ENCODE assay signal across 2 cellular contexts in the genomic region with DNA sequence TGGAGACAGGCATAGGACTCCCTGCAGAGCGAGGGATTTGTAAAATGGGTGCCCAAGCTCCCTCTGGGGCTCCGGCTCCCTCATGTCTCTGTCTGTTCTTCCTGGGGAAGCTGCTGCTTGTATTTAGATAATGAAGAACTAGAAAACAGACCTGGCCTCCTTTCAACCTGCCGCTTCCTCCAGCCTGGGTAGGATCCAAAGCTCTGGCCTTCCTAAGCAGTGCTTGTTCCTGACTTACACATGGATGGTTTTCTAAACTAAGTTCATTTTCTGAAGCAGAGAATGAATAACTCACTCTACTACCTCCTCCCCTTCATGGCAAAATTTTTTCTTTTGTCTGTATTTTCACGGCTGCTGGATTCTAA.
TF ChIP-seq lines count a peak whose summit lies in the region.

No MANE protein-coding gene starts in this region.

TF ChIP-seq in SK-N-SH, 30 proteins besides CTCF, POLR2A, EP300 and RAD21 (continued from another document):
- no peak for TF ChIP-seq CHD2 (IDR thresholded peaks at IDR 0.05; ENCODE audit: low read length, partially characterized antibody)
- no peak for TF ChIP-seq NFIC (IDR thresholded peaks at IDR 0.05; ENCODE audit: borderline replicate concordance)
- TF ChIP-seq, protein P1, sequence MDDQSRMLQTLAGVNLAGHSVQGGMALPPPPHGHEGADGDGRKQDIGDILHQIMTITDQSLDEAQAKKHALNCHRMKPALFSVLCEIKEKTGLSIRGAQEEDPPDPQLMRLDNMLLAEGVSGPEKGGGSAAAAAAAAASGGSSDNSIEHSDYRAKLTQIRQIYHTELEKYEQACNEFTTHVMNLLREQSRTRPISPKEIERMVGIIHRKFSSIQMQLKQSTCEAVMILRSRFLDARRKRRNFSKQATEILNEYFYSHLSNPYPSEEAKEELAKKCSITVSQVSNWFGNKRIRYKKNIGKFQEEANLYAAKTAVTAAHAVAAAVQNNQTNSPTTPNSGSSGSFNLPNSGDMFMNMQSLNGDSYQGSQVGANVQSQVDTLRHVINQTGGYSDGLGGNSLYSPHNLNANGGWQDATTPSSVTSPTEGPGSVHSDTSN (IDR thresholded peaks at IDR 0.05): no peak
- TF ChIP-seq, protein P2, sequence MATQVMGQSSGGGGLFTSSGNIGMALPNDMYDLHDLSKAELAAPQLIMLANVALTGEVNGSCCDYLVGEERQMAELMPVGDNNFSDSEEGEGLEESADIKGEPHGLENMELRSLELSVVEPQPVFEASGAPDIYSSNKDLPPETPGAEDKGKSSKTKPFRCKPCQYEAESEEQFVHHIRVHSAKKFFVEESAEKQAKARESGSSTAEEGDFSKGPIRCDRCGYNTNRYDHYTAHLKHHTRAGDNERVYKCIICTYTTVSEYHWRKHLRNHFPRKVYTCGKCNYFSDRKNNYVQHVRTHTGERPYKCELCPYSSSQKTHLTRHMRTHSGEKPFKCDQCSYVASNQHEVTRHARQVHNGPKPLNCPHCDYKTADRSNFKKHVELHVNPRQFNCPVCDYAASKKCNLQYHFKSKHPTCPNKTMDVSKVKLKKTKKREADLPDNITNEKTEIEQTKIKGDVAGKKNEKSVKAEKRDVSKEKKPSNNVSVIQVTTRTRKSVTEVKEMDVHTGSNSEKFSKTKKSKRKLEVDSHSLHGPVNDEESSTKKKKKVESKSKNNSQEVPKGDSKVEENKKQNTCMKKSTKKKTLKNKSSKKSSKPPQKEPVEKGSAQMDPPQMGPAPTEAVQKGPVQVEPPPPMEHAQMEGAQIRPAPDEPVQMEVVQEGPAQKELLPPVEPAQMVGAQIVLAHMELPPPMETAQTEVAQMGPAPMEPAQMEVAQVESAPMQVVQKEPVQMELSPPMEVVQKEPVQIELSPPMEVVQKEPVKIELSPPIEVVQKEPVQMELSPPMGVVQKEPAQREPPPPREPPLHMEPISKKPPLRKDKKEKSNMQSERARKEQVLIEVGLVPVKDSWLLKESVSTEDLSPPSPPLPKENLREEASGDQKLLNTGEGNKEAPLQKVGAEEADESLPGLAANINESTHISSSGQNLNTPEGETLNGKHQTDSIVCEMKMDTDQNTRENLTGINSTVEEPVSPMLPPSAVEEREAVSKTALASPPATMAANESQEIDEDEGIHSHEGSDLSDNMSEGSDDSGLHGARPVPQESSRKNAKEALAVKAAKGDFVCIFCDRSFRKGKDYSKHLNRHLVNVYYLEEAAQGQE (IDR thresholded peaks at IDR 0.05; ENCODE audit: low read depth, low read length): no peak
- TF ChIP-seq RXRA (IDR thresholded peaks at IDR 0.05; ENCODE audit: borderline replicate concordance, low read depth): no peak
- no peak for TF ChIP-seq FOSL2 (IDR thresholded peaks at IDR 0.05; ENCODE audit: borderline replicate concordance, low read depth)
- TF ChIP-seq, protein P3, sequence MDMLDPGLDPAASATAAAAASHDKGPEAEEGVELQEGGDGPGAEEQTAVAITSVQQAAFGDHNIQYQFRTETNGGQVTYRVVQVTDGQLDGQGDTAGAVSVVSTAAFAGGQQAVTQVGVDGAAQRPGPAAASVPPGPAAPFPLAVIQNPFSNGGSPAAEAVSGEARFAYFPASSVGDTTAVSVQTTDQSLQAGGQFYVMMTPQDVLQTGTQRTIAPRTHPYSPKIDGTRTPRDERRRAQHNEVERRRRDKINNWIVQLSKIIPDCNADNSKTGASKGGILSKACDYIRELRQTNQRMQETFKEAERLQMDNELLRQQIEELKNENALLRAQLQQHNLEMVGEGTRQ (IDR thresholded peaks at IDR 0.05; ENCODE audit: borderline replicate concordance, low read depth, low read length): no peak
- TF ChIP-seq RFX5 (IDR thresholded peaks at IDR 0.05; ENCODE audit: low read length): no peak
- no peak for TF ChIP-seq FOXJ3 (CRISPR knock-in tag; IDR thresholded peaks at IDR 0.05)
TF ChIP-seq in SK-N-SH: peak in this region for 0.

TF ChIP-seq in SK-N-SH treated with all-trans-retinoic acid at 6 μM for 48 hours, 23 proteins besides CTCF, POLR2A, EP300 and RAD21 (continued from another document):
- TF ChIP-seq ZFP30 (CRISPR knock-in tag; IDR thresholded peaks at IDR 0.05): no peak
- no peak for TF ChIP-seq CSDC2 (CRISPR knock-in tag; IDR thresholded peaks at IDR 0.05)
- TF ChIP-seq RARB (CRISPR knock-in tag; IDR thresholded peaks at IDR 0.05): no peak
- TF ChIP-seq, protein P4, sequence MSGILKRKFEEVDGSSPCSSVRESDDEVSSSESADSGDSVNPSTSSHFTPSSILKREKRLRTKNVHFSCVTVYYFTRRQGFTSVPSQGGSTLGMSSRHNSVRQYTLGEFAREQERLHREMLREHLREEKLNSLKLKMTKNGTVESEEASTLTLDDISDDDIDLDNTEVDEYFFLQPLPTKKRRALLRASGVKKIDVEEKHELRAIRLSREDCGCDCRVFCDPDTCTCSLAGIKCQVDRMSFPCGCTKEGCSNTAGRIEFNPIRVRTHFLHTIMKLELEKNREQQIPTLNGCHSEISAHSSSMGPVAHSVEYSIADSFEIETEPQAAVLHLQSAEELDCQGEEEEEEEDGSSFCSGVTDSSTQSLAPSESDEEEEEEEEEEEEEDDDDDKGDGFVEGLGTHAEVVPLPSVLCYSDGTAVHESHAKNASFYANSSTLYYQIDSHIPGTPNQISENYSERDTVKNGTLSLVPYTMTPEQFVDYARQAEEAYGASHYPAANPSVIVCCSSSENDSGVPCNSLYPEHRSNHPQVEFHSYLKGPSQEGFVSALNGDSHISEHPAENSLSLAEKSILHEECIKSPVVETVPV (CRISPR knock-in tag; IDR thresholded peaks at IDR 0.05): no peak
- no peak for TF ChIP-seq ZNF70 (CRISPR knock-in tag; IDR thresholded peaks at IDR 0.05)
- no peak for TF ChIP-seq ESRRG (CRISPR knock-in tag; IDR thresholded peaks at IDR 0.05)
